ENCODE assay signal across 1 cellular context in genomic region chr21:44778499-44778911, GRCh38.
TF ChIP-seq lines count a peak whose summit lies in the region.

No MANE protein-coding gene starts in this region.

TF ChIP-seq in HepG2, 621 proteins besides CTCF, POLR2A, EP300 and RAD21 (continued from another document and continues in another):
- TF ChIP-seq DBP (CRISPR knock-in tag; IDR thresholded peaks at IDR 0.05; ENCODE audit: not compliant biosample characterization) (no peak), DPF2 (CRISPR knock-in tag; IDR thresholded peaks at IDR 0.05; ENCODE audit: borderline replicate concordance, low read depth) (peak; percentile 72; the same call in 1 of the 2 replicates), ZBTB3 (CRISPR knock-in tag; IDR thresholded peaks at IDR 0.05; ENCODE audit: borderline replicate concordance, low read depth) (no peak), ZBTB21 (CRISPR knock-in tag; IDR thresholded peaks at IDR 0.05) (no peak), NCOA5 (CRISPR knock-in tag; IDR thresholded peaks at IDR 0.05) (no peak), RXRB (CRISPR knock-in tag; IDR thresholded peaks at IDR 0.05; ENCODE audit: borderline replicate concordance) (peak; percentile 77), ZNF652 (CRISPR knock-in tag; IDR thresholded peaks at IDR 0.05; ENCODE audit: borderline replicate concordance, low read depth) (0 out of 2 replicates have a peak, but pooled peaks have one; percentile 33), MED1 (CRISPR knock-in tag; IDR thresholded peaks at IDR 0.05) (peak; percentile 28; the same call in 1 of the 2 replicates), NCOA1 (CRISPR knock-in tag; IDR thresholded peaks at IDR 0.05) (no peak), ZBTB25 (CRISPR knock-in tag; IDR thresholded peaks at IDR 0.05) (no peak), ZFP1 (CRISPR knock-in tag; IDR thresholded peaks at IDR 0.05) (no peak), ZBTB26 (CRISPR knock-in tag; IDR thresholded peaks at IDR 0.05; ENCODE audit: borderline replicate concordance) (no peak), ZNF563 (CRISPR knock-in tag; IDR thresholded peaks at IDR 0.05) (no peak), ZNF564 (CRISPR knock-in tag; IDR thresholded peaks at IDR 0.05) (no peak), SOX13 (IDR thresholded peaks at IDR 0.05) (peak; percentile 45; the same call in 1 of the 2 replicates), SOX13 (CRISPR knock-in tag; conservative IDR thresholded peaks at IDR 0.05 in 1 of 2, IDR thresholded peaks at IDR 0.05 in 1 of 2) (peak in 1 of 2 experiments; percentile 51; a peak in 2 of 4 replicates), ZNF614 (CRISPR knock-in tag; IDR thresholded peaks at IDR 0.05; ENCODE audit: borderline replicate concordance) (peak; percentile 66; the same call in 1 of the 2 replicates), ZNF367 (CRISPR knock-in tag; IDR thresholded peaks at IDR 0.05; ENCODE audit: borderline replicate concordance) (no peak), FIP1L1 (IDR thresholded peaks at IDR 0.05; ENCODE audit: borderline replicate concordance, insufficient read depth, low read depth, low read length) (no peak), ZBTB42 (CRISPR knock-in tag; IDR thresholded peaks at IDR 0.05) (no peak), ZNF407 (CRISPR knock-in tag; IDR thresholded peaks at IDR 0.05; ENCODE audit: not compliant biosample characterization) (no peak), ZGPAT (CRISPR knock-in tag; IDR thresholded peaks at IDR 0.05) (peak; percentile 41; the same call in 1 of the 2 replicates), HDAC1 (CRISPR knock-in tag; IDR thresholded peaks at IDR 0.05) (peak; percentile 55), TOE1 (CRISPR knock-in tag; IDR thresholded peaks at IDR 0.05) (no peak), KLF16 (CRISPR knock-in tag; IDR thresholded peaks at IDR 0.05) (0 out of 4 replicates have a peak, but pooled peaks of 1 of the 2 experiments have one; percentile 41), KMT2B (CRISPR knock-in tag; IDR thresholded peaks at IDR 0.05) (peak; percentile 51; the same call in 1 of the 2 replicates), SPEN (CRISPR knock-in tag; IDR thresholded peaks at IDR 0.05; ENCODE audit: low read depth) (no peak), NONO (IDR thresholded peaks at IDR 0.05) (no peak), NONO (CRISPR knock-in tag; conservative IDR thresholded peaks at IDR 0.05) (no peak), ZMYM3 (CRISPR knock-in tag; IDR thresholded peaks at IDR 0.05) (peak; percentile 50; the same call in 1 of the 2 replicates), CBX1 (IDR thresholded peaks at IDR 0.05; ENCODE audit: low read depth) (no peak), POLR2AphosphoS2 (IDR thresholded peaks at IDR 0.05; ENCODE audit: low read depth, low read length) (no peak), ZNF317 (CRISPR knock-in tag; IDR thresholded peaks at IDR 0.05) (peak; percentile 94), RXRA (CRISPR knock-in tag; IDR thresholded peaks at IDR 0.05) (peak; percentile 43; the same call in 1 of the 2 replicates), SKI (IDR thresholded peaks at IDR 0.05; ENCODE audit: partially characterized antibody) (peak; percentile 41), ZNF605 (CRISPR knock-in tag; IDR thresholded peaks at IDR 0.05) (no peak), MED13 (CRISPR knock-in tag; IDR thresholded peaks at IDR 0.05) (no peak), PITX1 (CRISPR knock-in tag; IDR thresholded peaks at IDR 0.05) (0 out of 2 replicates have a peak, but pooled peaks have one; percentile 38), TBL1XR1 (IDR thresholded peaks at IDR 0.05; ENCODE audit: borderline replicate concordance, low read length, partially characterized antibody) (no peak), BRCA1 (CRISPR knock-in tag; IDR thresholded peaks at IDR 0.05) (no peak), ZNF432 (CRISPR knock-in tag; IDR thresholded peaks at IDR 0.05; ENCODE audit: borderline replicate concordance) (no peak), GABPA (IDR thresholded peaks at IDR 0.05; ENCODE audit: low read depth, low read length) (no peak), GABPA (CRISPR knock-in tag; IDR thresholded peaks at IDR 0.05; ENCODE audit: low read depth) (peak; percentile 38; the same call in 1 of the 2 replicates), TEAD2 (CRISPR knock-in tag; IDR thresholded peaks at IDR 0.05) (no peak), PTBP1 (IDR thresholded peaks at IDR 0.05; ENCODE audit: low read depth, low read length, poor library complexity, severe bottlenecking) (no peak), ZNF816 (CRISPR knock-in tag; IDR thresholded peaks at IDR 0.05; ENCODE audit: borderline replicate concordance) (no peak), SALL1 (CRISPR knock-in tag; IDR thresholded peaks at IDR 0.05) (peak; percentile 58), SP140L (CRISPR knock-in tag; IDR thresholded peaks at IDR 0.05; ENCODE audit: borderline replicate concordance) (no peak), GZF1 (CRISPR knock-in tag; IDR thresholded peaks at IDR 0.05) (no peak), CEBPB (IDR thresholded peaks at IDR 0.05; ENCODE audit: borderline replicate concordance, low read depth, low read length) (peak; percentile 75), ZNF512 (CRISPR knock-in tag; IDR thresholded peaks at IDR 0.05) (no peak), ZNF280D (CRISPR knock-in tag; IDR thresholded peaks at IDR 0.05) (0 out of 2 replicates have a peak, but pooled peaks have one; percentile 34)
